Comparison of ENCODE assay signal across 22 cellular contexts in the genomic region with DNA sequence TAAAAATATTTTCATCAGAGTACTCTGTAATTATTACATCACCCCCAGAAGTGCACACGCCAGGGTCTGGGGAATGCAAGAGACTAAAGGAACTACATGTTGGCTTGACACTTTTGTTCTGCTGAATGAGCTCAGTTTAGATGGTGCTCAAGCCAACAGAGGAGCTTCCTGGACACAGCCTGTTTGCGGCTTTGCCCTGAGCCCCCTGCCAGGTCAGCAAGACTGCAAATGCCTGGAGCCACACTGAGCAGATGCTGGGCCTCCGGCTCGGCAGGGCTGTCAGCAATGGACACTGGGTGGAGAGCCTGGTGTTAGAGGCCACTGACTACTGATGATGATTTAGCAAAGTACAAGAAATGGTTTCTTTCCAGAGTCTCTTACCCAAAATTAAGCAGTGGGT. TPM values are rescaled to one million over a fixed set of nuclear protein-coding genes. Genes with fewer than 3 reads are reported as not detected.
A peak's percentile ranks its signal among the peaks of the same experiment; 100 is the strongest.
DNase-seq lines count a peak whose midpoint lies in the region; ATAC-seq and TF ChIP-seq lines count a peak whose summit lies in the region.
"Had no signal": no experiment of that assay in that cellular context is flagged by ENCODE, and none has a peak within 500 bp of the region (broad histone marks: within the 10 kb centered on the region; RNA-seq: fewer than 3 reads in every experiment).

No MANE protein-coding gene starts in this region.

- POLR2A ChIA-PET in Caco-2 (lab: Charles Lee), result no interaction called here

- H3K9me2 ChIP-seq in OCI-LY1 (ENCODE audit: low read depth, low read length), result no peaks in the 10 kb centered on the region

- CTCF ChIA-PET in Caco-2 (lab: Charles Lee), result no interaction called here

- H3K4me1 ChIP-seq in OCI-LY1 (ENCODE audit: insufficient read depth, low read length, severe bottlenecking), result peaks cover 81% of the 10 kb centered on the region
- H3K4me1 ChIP-seq in esophagus muscularis mucosa, result peaks cover 33 to 53% (median 42%) of the 10 kb centered on the region in 4 donors
- H3K4me1 ChIP-seq in Caco-2, result peaks cover 11% of the 10 kb centered on the region; the same call in 1 of the 2 replicates

- peaks cover 3% of the 10 kb centered on the region for H3K36me3 Mint-ChIP-seq in memory B cell
- no peaks in the 10 kb centered on the region for H3K36me3 Mint-ChIP-seq in Caco-2 (ENCODE audit: insufficient read depth, unreplicated experiment)

- H3F3A ChIP-seq in OCI-LY1 (ENCODE audit: insufficient read depth, low read length), result 0 out of 2 replicates have a peak, but pooled peaks cover 6% of the 10 kb centered on the region

- TF ChIP-seq POLR2A in esophagus muscularis mucosa (IDR thresholded peaks at IDR 0.05; ENCODE audit: low read depth) (no peak), erythroblast (IDR thresholded peaks at IDR 0.05; ENCODE audit: low read length) (no peak)

- TF ChIP-seq CTCF in OCI-LY1 (IDR thresholded peaks at IDR 0.05; ENCODE audit: low read length) (no peak), esophagus muscularis mucosa (IDR thresholded peaks at IDR 0.05) (no peak), Caco-2 (IDR thresholded peaks at IDR 0.05; ENCODE audit: insufficient read depth in 1 of 2, low read depth in 1 of 2, low read length in 1 of 2, severe bottlenecking in 1 of 2, unreplicated experiment in 1 of 2) (no peak)

- peak overlapping the region; percentile 69 for H3K4me2 ChIP-seq in OCI-LY1 (ENCODE audit: low read length)
- H3K4me2 ChIP-seq: KMS-11 had no signal

- H3K27ac Mint-ChIP-seq in memory B cell (peak overlapping the region; percentile 54), Caco-2 (ENCODE audit: unreplicated experiment) (no peak overlapping the region)
- H3K27ac Mint-ChIP-seq: CD8-positive, alpha-beta T cell had no signal

- no TSS peak for BruUV-seq in Caco-2 (replicated peaks; lab: Mats Ljungman, UMichigan)

- H3K4me1 Mint-ChIP-seq in memory B cell, result peaks cover 44% of the 10 kb centered on the region
- peaks cover 7% of the 10 kb centered on the region for H3K4me1 Mint-ChIP-seq in Caco-2 (ENCODE audit: low read depth, unreplicated experiment)

- H3K79me2 ChIP-seq in OCI-LY1 (ENCODE audit: insufficient read depth, low read length), result no peaks in the 10 kb centered on the region

- intact Hi-C loops in esophagus muscularis mucosa (cut with DNase I) (no loop called here), Caco-2 (cut with micrococcal nuclease; ENCODE audit: unreplicated experiment) (no loop called here)

- H3K27me3 Mint-ChIP-seq in memory B cell (no peaks in the 10 kb centered on the region), Caco-2 (ENCODE audit: insufficient read depth, unreplicated experiment) (no peaks in the 10 kb centered on the region)

- H3K4me3 Mint-ChIP-seq in memory B cell, result no peak overlapping the region
- no peak overlapping the region for H3K4me3 Mint-ChIP-seq in Caco-2 (ENCODE audit: unreplicated experiment)
- H3K4me3 Mint-ChIP-seq: activated T-cell treated with anti-CD3 and anti-CD28 coated beads, Interleukin-2, amount 50 U/mL, for 4 hours; CD8-positive, alpha-beta T cell had no signal

- peak overlapping the region; percentile 41 for H3K4me3 ChIP-seq in OCI-LY1 (ENCODE audit: low read depth, low read length, poor library complexity, severe bottlenecking)
- H3K4me3 ChIP-seq in esophagus muscularis mucosa, result no peak overlapping the region
- H3K4me3 ChIP-seq in Caco-2 (ENCODE audit: low read depth, low read length), result no peak overlapping the region
- H3K4me3 ChIP-seq: lower lobe of right lung, right lobe of liver, vagina had no signal

- no peaks in the 10 kb centered on the region for H3K9me3 ChIP-seq in OCI-LY1 (ENCODE audit: low read length)
- no peaks in the 10 kb centered on the region for H3K9me3 ChIP-seq in esophagus muscularis mucosa
- H3K9me3 ChIP-seq in Caco-2, result no peaks in the 10 kb centered on the region
- H3K9me3 ChIP-seq: lower lobe of right lung, right lobe of liver, vagina had no signal

- H4K20me1 ChIP-seq in OCI-LY1 (ENCODE audit: insufficient read depth, low read length), result no peaks in the 10 kb centered on the region

- ATAC-seq in memory B cell (ENCODE audit: low read depth) (no peak), GM19023 (IDR thresholded peaks at IDR 0.05; ENCODE audit: unreplicated experiment) (no peak)
- ATAC-seq: activated T-cell treated with anti-CD3 and anti-CD28 coated beads, Interleukin-2, amount 50 U/mL, for 4 hours; CD8-positive, alpha-beta T cell; foreskin keratinocyte; lower lobe of right lung; right lobe of liver had no signal

- no peaks in the 10 kb centered on the region for H3K27me3 ChIP-seq in OCI-LY1 (ENCODE audit: insufficient read depth, low read length)
- no peaks in the 10 kb centered on the region for H3K27me3 ChIP-seq in esophagus muscularis mucosa
- no peaks in the 10 kb centered on the region for H3K27me3 ChIP-seq in Caco-2 (replicated peaks; ENCODE audit: control insufficient read depth, insufficient read depth, low read length)
- H3K27me3 ChIP-seq: foreskin keratinocyte, right lobe of liver, vagina had no signal

- no peak overlapping the region for H2AFZ ChIP-seq in OCI-LY1 (ENCODE audit: low read length)

- H3K9ac ChIP-seq in OCI-LY1 (ENCODE audit: low read length), result peak overlapping the region; percentile 78
- H3K9ac ChIP-seq: KMS-11 had no signal

- 53% methylated on average over 4 of the region's 4 CpGs for WGBS in esophagus muscularis mucosa

- no peak for TF ChIP-seq EP300 in esophagus muscularis mucosa (IDR thresholded peaks at IDR 0.05)

- H3K36me3 ChIP-seq in OCI-LY1 (ENCODE audit: insufficient read depth, low read length), result peaks cover 7% of the 10 kb centered on the region
- peaks cover 0 to 2% (median 0%) of the 10 kb centered on the region in 4 donors for H3K36me3 ChIP-seq in esophagus muscularis mucosa
- H3K36me3 ChIP-seq in Caco-2 (ENCODE audit: control insufficient read depth, insufficient read depth, low read length), result no peaks in the 10 kb centered on the region
- H3K36me3 ChIP-seq: lower lobe of right lung, right lobe of liver, vagina had no signal

- no peak for DNase-seq in esophagus muscularis mucosa (ENCODE audit: extremely low spot score)
- DNase-seq in memory B cell (ENCODE audit: low spot score in 2 of 2), result no peak
- DNase-seq in erythroblast (lab: John Stamatoyannopoulos, UW), result no peak
- no peak for DNase-seq in Caco-2
- DNase-seq: activated CD4-positive, alpha-beta T cell treated with anti-CD3 and anti-CD28 coated beads for 1 hour; activated naive CD4-positive, alpha-beta T cell; activated T-cell treated with anti-CD3 and anti-CD28 coated beads, Interleukin-2, amount 50 U/mL, for 4 hours; amniotic stem cell; CD8-positive, alpha-beta T cell; DMS153; foreskin keratinocyte; GDM1; lower lobe of right lung; NCI-H187; right lobe of liver; SHP77 treated with DMSO at 0.1 percent for 48 hours; SW 1271 had no signal

- H3K27ac ChIP-seq in OCI-LY1 (ENCODE audit: low read depth, low read length, poor library complexity, severe bottlenecking) (peak overlapping the region; percentile 100), esophagus muscularis mucosa (replicated peaks in 1 of 4) (peak overlapping the region; percentile 21 to 66 (median 40)), temporal lobe (ENCODE audit: low read depth, low read length) (peak overlapping the region; percentile 19)
- H3K27ac ChIP-seq: foreskin keratinocyte, KMS-11, right lobe of liver, vagina had no signal

- peaks cover 1% of the 10 kb centered on the region for H3K9me3 Mint-ChIP-seq in memory B cell
- H3K9me3 Mint-ChIP-seq in Caco-2 (ENCODE audit: unreplicated experiment), result no peaks in the 10 kb centered on the region
- H3K9me3 Mint-ChIP-seq: activated T-cell treated with anti-CD3 and anti-CD28 coated beads, Interleukin-2, amount 50 U/mL, for 4 hours; CD8-positive, alpha-beta T cell had no signal

RNA-seq across cellular contexts. Expression of a gene that starts 31.9 kb away (rescaled TPM):
- 10 to 100 TPM; 36.6 to 60.2 (median 50.3) TPM for total RNA-seq in esophagus muscularis mucosa
- 16.2 TPM for total RNA-seq in temporal lobe
- 46.5 and 51.0 TPM in 2 replicates for total RNA-seq in Caco-2 (2022)

RNA-seq across cellular contexts. Expression of a gene that starts 45.1 kb away (rescaled TPM):
- 100 to 1,000 TPM in 3 of 4 donors, 10 to 100 TPM in 1; 94.7 to 139 (median 114) TPM for total RNA-seq in esophagus muscularis mucosa
- total RNA-seq in temporal lobe, result 37.1 TPM
- 105 and 120 TPM in 2 replicates for total RNA-seq in Caco-2 (2022)

Comparison
In these comparisons a context has a peak if more than half of its experiments do, and no peak if none do; other contexts are left out.
1. H3K27ac ChIP-seq: peak in every context shown above with its lines; median percentile 100 in OCI-LY1; 40 in esophagus muscularis mucosa; 19 in temporal lobe.